14 cellular contexts compared by ENCODE assay signal in genomic region chr22:25745341-25746011, GRCh38. TPM values are rescaled to one million over a fixed set of nuclear protein-coding genes. Genes with fewer than 3 reads are reported as not detected.
DNase-seq lines count a peak whose midpoint lies in the region; TF ChIP-seq lines count a peak whose summit lies in the region.
"Had no signal": no experiment of that assay in that cellular context is flagged by ENCODE, and none has a peak within 500 bp of the region (broad histone marks: within the 10 kb centered on the region; RNA-seq: fewer than 3 reads in every experiment).

No MANE protein-coding gene starts in this region.

- H3K27me3 ChIP-seq in ascending aorta (no peaks in the 10 kb centered on the region), mesenchymal stem cell (ENCODE audit: control insufficient read depth in 1 of 2, insufficient read depth in 1 of 2, low read length in 2 of 2) (peaks cover 2 to 6% of the 10 kb centered on the region in 2 experiments)

- H3K27ac ChIP-seq in ascending aorta (peak overlapping the region; percentile 71 to 81), mesenchymal stem cell (ENCODE audit: low read length, poor library complexity, severe bottlenecking) (no peak overlapping the region)
- H3K27ac ChIP-seq: left lung had no signal

- H3K4me1 Mint-ChIP-seq in T-helper 1 cell treated with Interleukin-12 subunit alpha and Interleukin-12 subunit beta and Interleukin-4 antibody, amounts not matched to agents 30 μg/mL and 1 μg/mL, for 36 hours (ENCODE audit: low read depth) = peaks cover 68% of the 10 kb centered on the region
- peaks cover 27% of the 10 kb centered on the region; the same call in 1 of the 2 replicates for H3K4me1 Mint-ChIP-seq in HFFc6 (ENCODE audit: low read depth)

- no peaks in the 10 kb centered on the region for H3K27me3 Mint-ChIP-seq in T-helper 1 cell treated with Interleukin-12 subunit alpha and Interleukin-12 subunit beta and Interleukin-4 antibody, amounts not matched to agents 30 μg/mL and 1 μg/mL, for 36 hours (ENCODE audit: low read depth)
- peaks cover 3% of the 10 kb centered on the region; the same call in 1 of the 2 replicates for H3K27me3 Mint-ChIP-seq in HFFc6 (ENCODE audit: insufficient read depth)

- H3K4me3 ChIP-seq in ascending aorta (no peak overlapping the region), mesenchymal stem cell (ENCODE audit: insufficient read depth in 1 of 2, low read depth in 1 of 2, low read length in 2 of 2) (no peak overlapping the region)
- H3K4me3 ChIP-seq: left lung had no signal

- intact Hi-C loops in ascending aorta (cut with DNase I) = loop anchor here (10.0 kb wide), 1 partner anchor 851 kb away; no protein-coding TSS in a partner anchor

- H2BK15ac ChIP-seq in mesenchymal stem cell (ENCODE audit: low read depth, poor library complexity, severe bottlenecking) = no peak overlapping the region

- no peak overlapping the region for H4K8ac ChIP-seq in mesenchymal stem cell (ENCODE audit: low read length)

- H2AK5ac ChIP-seq in mesenchymal stem cell (ENCODE audit: low read length, severe bottlenecking) = no peak overlapping the region

- H3K9me3 ChIP-seq in ascending aorta (no peaks in the 10 kb centered on the region), mesenchymal stem cell (ENCODE audit: control insufficient read depth, low read length) (no peaks in the 10 kb centered on the region)
- H3K9me3 ChIP-seq: left lung had no signal

- peak overlapping the region; percentile 41 for H3K9ac ChIP-seq in mesenchymal stem cell (ENCODE audit: low read length)

- H3K27ac Mint-ChIP-seq in T-helper 1 cell treated with Interleukin-12 subunit alpha and Interleukin-12 subunit beta and Interleukin-4 antibody, amounts not matched to agents 30 μg/mL and 1 μg/mL, for 36 hours = peak overlapping the region; percentile 78
- peak overlapping the region; percentile 19; the same call in 1 of the 2 replicates for H3K27ac Mint-ChIP-seq in HFFc6

- H3K36me3 Mint-ChIP-seq in T-helper 1 cell treated with Interleukin-12 subunit alpha and Interleukin-12 subunit beta and Interleukin-4 antibody, amounts not matched to agents 30 μg/mL and 1 μg/mL, for 36 hours (ENCODE audit: low read depth) = peaks cover 32% of the 10 kb centered on the region
- H3K36me3 Mint-ChIP-seq in HFFc6 (ENCODE audit: low read depth) = peaks cover 9% of the 10 kb centered on the region

- H3K4ac ChIP-seq in mesenchymal stem cell (ENCODE audit: low read depth in 1 of 2, low read length in 2 of 2) = no peak overlapping the region

- H3K18ac ChIP-seq in mesenchymal stem cell (ENCODE audit: low read depth in 1 of 2, low read length in 2 of 2) = no peak overlapping the region

- H3K23ac ChIP-seq in mesenchymal stem cell (ENCODE audit: low read length in 2 of 2) = no peak overlapping the region

- peak overlapping the region in 1 of 2 experiments; percentile 6 for H2BK12ac ChIP-seq in mesenchymal stem cell (ENCODE audit: low read length in 2 of 2)

- H3K36me3 ChIP-seq in ascending aorta = no peaks in the 10 kb centered on the region
- no peaks in the 10 kb centered on the region for H3K36me3 ChIP-seq in mesenchymal stem cell (ENCODE audit: control insufficient read depth in 1 of 2, insufficient read depth in 2 of 2, low read depth in 1 of 2, low read length in 2 of 2)
- H3K36me3 ChIP-seq: left lung had no signal

- no peak overlapping the region for H2AFZ ChIP-seq in mesenchymal stem cell (ENCODE audit: low read depth, low read length)

- no peak for TF ChIP-seq CTCF in HFFc6 (IDR thresholded peaks at IDR 0.05)
- no peak for TF ChIP-seq CTCF in ascending aorta (IDR thresholded peaks at IDR 0.05)

- no peak overlapping the region for H2BK5ac ChIP-seq in mesenchymal stem cell (ENCODE audit: low read depth, low read length, poor library complexity, severe bottlenecking)

- DNase-seq in T-helper 1 cell (no peak), HFFc6 (no peak), ascending aorta (ENCODE audit: low spot score in 2 of 2) (no peak), mesenchymal stem cell (peak; percentile 47), NCI-H1436 (lab: John Stamatoyannopoulos, UW) (no peak), NCI-H2107 treated with DMSO at 0.1 percent for 48 hours (lab: John Stamatoyannopoulos, UW; ENCODE audit: unreplicated experiment) (no peak)
- no peak for DNase-seq in stimulated activated naive CD4-positive, alpha-beta T cell (lab: John Stamatoyannopoulos, UW)
- DNase-seq: foreskin melanocyte, left lung, NCI-H1092 treated with DMSO at 0.1 percent for 48 hours, NCI-H69, nucleus accumbens had no signal

- no peak overlapping the region for H3K4me2 ChIP-seq in mesenchymal stem cell (ENCODE audit: low read length, poor library complexity, severe bottlenecking)

- peak overlapping the region; percentile 12 for H3K4me3 Mint-ChIP-seq in T-helper 1 cell treated with Interleukin-12 subunit alpha and Interleukin-12 subunit beta and Interleukin-4 antibody, amounts not matched to agents 30 μg/mL and 1 μg/mL, for 36 hours
- H3K4me3 Mint-ChIP-seq in HFFc6 = no peak overlapping the region

- H3K4me1 ChIP-seq in ascending aorta = peaks cover 5 to 27% of the 10 kb centered on the region in 2 donors
- H3K4me1 ChIP-seq in mesenchymal stem cell (ENCODE audit: control insufficient read depth, insufficient read depth, low read depth, low read length) = peaks cover 3% of the 10 kb centered on the region
- H3K4me1 ChIP-seq: left lung had no signal

- H4K91ac ChIP-seq in mesenchymal stem cell (ENCODE audit: low read length) = no peak overlapping the region

- H3K14ac ChIP-seq in mesenchymal stem cell (ENCODE audit: low read length in 2 of 2) = no peak overlapping the region

- no peaks in the 10 kb centered on the region for H3K9me3 Mint-ChIP-seq in T-helper 1 cell treated with Interleukin-12 subunit alpha and Interleukin-12 subunit beta and Interleukin-4 antibody, amounts not matched to agents 30 μg/mL and 1 μg/mL, for 36 hours
- H3K9me3 Mint-ChIP-seq in HFFc6 = peaks cover 59% of the 10 kb centered on the region

- no peaks in the 10 kb centered on the region for H3K79me1 ChIP-seq in mesenchymal stem cell (replicated peaks; ENCODE audit: low read length, poor library complexity, severe bottlenecking)

- no peak overlapping the region for H2BK120ac ChIP-seq in mesenchymal stem cell (ENCODE audit: low read depth, low read length)

- 82% methylated on average over 7 of the region's 7 CpGs for WGBS in mesenchymal stem cell

RNA-seq across cellular contexts. Expression of gene MYO18B, which starts 3.5 kb away (rescaled TPM):
- under 1 TPM in 1 of 6 experiments, not detected in 5; 0.02 TPM for total RNA-seq in HFFc6 (2021; fragmentation: NEBNext Ultra II Directional; extraction: Animal tissue kit (Norgen Biotek cat#: 25700))
- total RNA-seq in ascending aorta = 12.0 TPM
- 0.01 TPM for polyA plus RNA-seq in mesenchymal stem cell (2013, experiment 1 of 2)
- 0.01 TPM for polyA plus RNA-seq in mesenchymal stem cell (2013, experiment 2 of 2)
- total RNA-seq: A673 had no signal

Comparison
In these comparisons a context has a peak if more than half of its experiments do, and no peak if none do; other contexts are left out.
1. RNA of gene MYO18B, which starts 3.5 kb away (total RNA-seq): 12.0 TPM in ascending aorta (single experiment); 0.02 TPM in HFFc6; every median in the first group is over 10 times any median in the second.